ENCODE assay signal across 12 cellular contexts in genomic region chr9:109224751-109225150, GRCh38. TPM values are rescaled to one million over a fixed set of nuclear protein-coding genes. Genes with fewer than 3 reads are reported as not detected.
DNase-seq lines count a peak whose midpoint lies in the region; ATAC-seq lines count a peak whose summit lies in the region.
"Had no signal": no experiment of that assay in that cellular context is flagged by ENCODE, and none has a peak within 500 bp of the region (broad histone marks: within the 10 kb centered on the region; RNA-seq: fewer than 3 reads in every experiment).

No MANE protein-coding gene starts in this region.

- ATAC-seq in HG03196 (IDR thresholded peaks at IDR 0.05; ENCODE audit: unreplicated experiment) (no peak), HG03342 (IDR thresholded peaks at IDR 0.05; ENCODE audit: unreplicated experiment) (no peak), GM21390 (IDR thresholded peaks at IDR 0.05; ENCODE audit: unreplicated experiment) (no peak)

- DNase-seq in DMS 273 (lab: John Stamatoyannopoulos, UW; ENCODE audit: unreplicated experiment) = peak; percentile 86
- peak; percentile 14 for DNase-seq in NCI-H2171 (lab: John Stamatoyannopoulos, UW)
- peak; percentile 85 for DNase-seq in NCI-H69 (lab: John Stamatoyannopoulos, UW)
- DNase-seq in cerebellum (ENCODE audit: low spot score) = peak; percentile 86
- no peak for DNase-seq in NCI-H748 treated with DMSO at 0.1 percent for 48 hours (lab: John Stamatoyannopoulos, UW)
- DNase-seq: ACHN; CD4-positive, CD25-positive, alpha-beta regulatory T cell; DMS79 had no signal

RNA-seq across cellular contexts. Expression of gene FRRS1L, which starts 57.7 kb away (rescaled TPM):
- total RNA-seq in cerebellum = 108 TPM
- total RNA-seq: A172; CD4-positive, CD25-positive, alpha-beta regulatory T cell had no signal
